In the genomic region with DNA sequence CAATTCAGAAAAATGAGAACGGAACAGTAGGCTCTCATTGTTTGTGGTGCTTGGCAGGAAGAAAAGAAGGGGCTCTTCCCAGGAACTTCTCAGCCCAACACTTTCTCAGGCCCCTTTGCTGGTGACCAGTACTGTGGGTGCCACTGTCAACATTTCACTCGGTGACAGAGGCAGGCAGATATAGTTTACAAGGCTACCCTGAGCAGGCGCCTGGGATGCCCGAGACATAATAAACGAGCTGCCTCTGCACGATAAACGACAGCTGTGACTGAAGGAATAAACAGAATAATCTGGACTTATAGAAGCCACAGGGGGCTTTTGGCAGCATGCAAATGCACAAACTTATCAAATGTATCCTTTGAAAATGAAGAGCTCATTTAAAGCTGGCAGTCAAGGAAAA, we compare ENCODE assay signal across 17 cellular contexts.
DNase-seq lines count a peak whose midpoint lies in the region; TF ChIP-seq lines count a peak whose summit lies in the region.
"Had no signal": no experiment of that assay in that cellular context is flagged by ENCODE, and none has a peak within 500 bp of the region (broad histone marks: within the 10 kb centered on the region; RNA-seq: fewer than 3 reads in every experiment).

No MANE protein-coding gene starts in this region.

- H3K36me3 Mint-ChIP-seq in neural progenitor cell = no peaks in the 10 kb centered on the region
- H3K36me3 Mint-ChIP-seq in activated T-helper 1 cell treated with anti-CD3 and anti-CD28 coated beads, Interleukin-12 subunit alpha, Interleukin-12 subunit beta, Interleukin-2, Interleukin-4 antibody, amounts not matched to agents 30 ng/mL and 10 ng/mL and 1 ng/mL, durations not matched to agents 14 hours and 24 hours and 36 hours (ENCODE audit: low read depth) = no peaks in the 10 kb centered on the region
- H3K36me3 Mint-ChIP-seq: CD14-positive monocyte had no signal

- H3K9me3 ChIP-seq in SK-N-MC (ENCODE audit: low read depth, low read length) (no peaks in the 10 kb centered on the region; the same call in 1 of the 2 replicates), neural progenitor cell (ENCODE audit: low read depth) (no peaks in the 10 kb centered on the region), vagina (no peaks in the 10 kb centered on the region)

- H3K4me3 ChIP-seq in SK-N-MC (peak overlapping the region; percentile 42), neural progenitor cell (no peak overlapping the region), vagina (no peak overlapping the region)

- peaks cover 51% of the 10 kb centered on the region for H3K4me1 Mint-ChIP-seq in neural progenitor cell
- H3K4me1 Mint-ChIP-seq in activated T-helper 1 cell treated with anti-CD3 and anti-CD28 coated beads, Interleukin-12 subunit alpha, Interleukin-12 subunit beta, Interleukin-2, Interleukin-4 antibody, amounts not matched to agents 30 ng/mL and 10 ng/mL and 1 ng/mL, durations not matched to agents 14 hours and 24 hours and 36 hours (ENCODE audit: low read depth) = no peaks in the 10 kb centered on the region
- H3K4me1 Mint-ChIP-seq: CD14-positive monocyte had no signal

- no peaks in the 10 kb centered on the region for H3K79me2 ChIP-seq in neural progenitor cell (ENCODE audit: low read depth)

- TF ChIP-seq POLR2A in vagina (IDR thresholded peaks at IDR 0.05) = no peak

- H3K27ac ChIP-seq in SK-N-MC = no peak overlapping the region
- no peak overlapping the region for H3K27ac ChIP-seq in neural progenitor cell
- no peak overlapping the region for H3K27ac ChIP-seq in vagina

- no peaks in the 10 kb centered on the region for H3F3A ChIP-seq in neural progenitor cell (ENCODE audit: low read depth)

- H3K27ac Mint-ChIP-seq in neural progenitor cell = peak overlapping the region; percentile 90
- H3K27ac Mint-ChIP-seq in activated T-helper 1 cell treated with anti-CD3 and anti-CD28 coated beads, Interleukin-12 subunit alpha, Interleukin-12 subunit beta, Interleukin-2, Interleukin-4 antibody, amounts not matched to agents 30 ng/mL and 10 ng/mL and 1 ng/mL, durations not matched to agents 14 hours and 24 hours and 36 hours = no peak overlapping the region
- H3K27ac Mint-ChIP-seq: CD14-positive monocyte; T-helper 1 cell treated with Interleukin-12 subunit alpha and Interleukin-12 subunit beta and Interleukin-4 antibody, amounts not matched to agents 30 μg/mL and 1 μg/mL, for 36 hours had no signal

- H3K4me2 ChIP-seq in neural progenitor cell = peak overlapping the region; percentile 16

- TF ChIP-seq CTCF in neural progenitor cell (IDR thresholded peaks at IDR 0.05) (no peak), vagina (IDR thresholded peaks at IDR 0.05) (no peak)

- peaks cover 4% of the 10 kb centered on the region for H3K27me3 Mint-ChIP-seq in neural progenitor cell (ENCODE audit: insufficient read depth, low read depth)
- H3K27me3 Mint-ChIP-seq in activated T-helper 1 cell treated with anti-CD3 and anti-CD28 coated beads, Interleukin-12 subunit alpha, Interleukin-12 subunit beta, Interleukin-2, Interleukin-4 antibody, amounts not matched to agents 30 ng/mL and 10 ng/mL and 1 ng/mL, durations not matched to agents 14 hours and 24 hours and 36 hours (ENCODE audit: insufficient read depth) = no peaks in the 10 kb centered on the region

- H2AFZ ChIP-seq in neural progenitor cell (replicated peaks) = no peak overlapping the region

- H3K9me3 Mint-ChIP-seq in neural progenitor cell = peaks cover 2% of the 10 kb centered on the region
- peaks cover 5% of the 10 kb centered on the region for H3K9me3 Mint-ChIP-seq in activated T-helper 1 cell treated with anti-CD3 and anti-CD28 coated beads, Interleukin-12 subunit alpha, Interleukin-12 subunit beta, Interleukin-2, Interleukin-4 antibody, amounts not matched to agents 30 ng/mL and 10 ng/mL and 1 ng/mL, durations not matched to agents 14 hours and 24 hours and 36 hours

- H3K36me3 ChIP-seq in SK-N-MC (ENCODE audit: insufficient read depth, low read length) (no peaks in the 10 kb centered on the region), neural progenitor cell (no peaks in the 10 kb centered on the region), vagina (no peaks in the 10 kb centered on the region)

- H3K4me1 ChIP-seq in neural progenitor cell = peaks cover 19% of the 10 kb centered on the region
- H3K4me1 ChIP-seq in vagina = no peaks in the 10 kb centered on the region

- no peaks in the 10 kb centered on the region for H4K20me1 ChIP-seq in neural progenitor cell (ENCODE audit: low read depth)

- DNase-seq in D341Med (ENCODE audit: low spot score) (peak; percentile 50), NCI-H510A treated with DMSO at 0.1 percent for 48 hours (lab: John Stamatoyannopoulos, UW) (peak; percentile 96), SK-N-MC (ENCODE audit: low read depth, low spot score) (peak; percentile 32), neural progenitor cell (ENCODE audit: low spot score) (no peak), vagina (ENCODE audit: extremely low spot score in 2 of 2) (no peak), HPDE6-E6E7 (ENCODE audit: extremely low spot score) (no peak)
- DNase-seq in activated T-helper 1 cell treated with anti-CD3 and anti-CD28 coated beads, Interleukin-12 subunit alpha, Interleukin-12 subunit beta, Interleukin-2, Interleukin-4 antibody, amounts not matched to agents 30 ng/mL and 10 ng/mL and 1 ng/mL, durations not matched to agents 14 hours and 24 hours and 36 hours (ENCODE audit: low spot score) = no peak
- DNase-seq: ACHN, DMS 273 treated with DMSO at 0.1 percent for 48 hours, GF-D8, GOT3, MM.1S, NCI-H1694 treated with DMSO at 0.1 percent for 48 hours, NCI-H69, RPMI8226 had no signal

- H3K4me3 Mint-ChIP-seq in neural progenitor cell = no peak overlapping the region
- no peak overlapping the region for H3K4me3 Mint-ChIP-seq in activated T-helper 1 cell treated with anti-CD3 and anti-CD28 coated beads, Interleukin-12 subunit alpha, Interleukin-12 subunit beta, Interleukin-2, Interleukin-4 antibody, amounts not matched to agents 30 ng/mL and 10 ng/mL and 1 ng/mL, durations not matched to agents 14 hours and 24 hours and 36 hours
- H3K4me3 Mint-ChIP-seq: CD14-positive monocyte; T-helper 1 cell treated with Interleukin-12 subunit alpha and Interleukin-12 subunit beta and Interleukin-4 antibody, amounts not matched to agents 30 μg/mL and 1 μg/mL, for 36 hours had no signal

- H3K9ac ChIP-seq in SK-N-MC (ENCODE audit: insufficient read length) (no peak overlapping the region), neural progenitor cell (no peak overlapping the region)

- H3K27me3 ChIP-seq in neural progenitor cell (no peaks in the 10 kb centered on the region), vagina (no peaks in the 10 kb centered on the region)

- intact Hi-C loops in activated T-helper 1 cell treated with anti-CD3 and anti-CD28 coated beads, Interleukin-12 subunit alpha, Interleukin-12 subunit beta, Interleukin-2, Interleukin-4 antibody, amounts not matched to agents 30 ng/mL and 10 ng/mL and 1 ng/mL, durations not matched to agents 14 hours and 24 hours and 36 hours (cut with micrococcal nuclease) = no loop called here
- intact Hi-C loops in vagina (cut with DNase I) = no loop called here

Comparison
In these comparisons a context has a peak if more than half of its experiments do, and no peak if none do; other contexts are left out.
1. DNase-seq: peak in D341Med (single experiment), NCI-H510A treated with DMSO at 0.1 percent for 48 hours (single experiment) and SK-N-MC (single experiment); none in neural progenitor cell (single experiment), activated T-helper 1 cell treated with anti-CD3 and anti-CD28 coated beads, Interleukin-12 subunit alpha, Interleukin-12 subunit beta, Interleukin-2, Interleukin-4 antibody, amounts not matched to agents 30 ng/mL and 10 ng/mL and 1 ng/mL, durations not matched to agents 14 hours and 24 hours and 36 hours (single experiment), vagina (0 of 2) and HPDE6-E6E7 (single experiment).